Comparison of ENCODE assay signal across 27 cellular contexts in genomic region chr1:11334821-11335220, GRCh38.
"Had no signal": no experiment of that assay in that cellular context is flagged by ENCODE, and none has a peak within 500 bp of the region (broad histone marks: within the 10 kb centered on the region; RNA-seq: fewer than 3 reads in every experiment).

No MANE protein-coding gene starts in this region.

- DNase-seq: activated CD4-positive, alpha-beta T cell treated with anti-CD3 and anti-CD28 coated beads for 36 hours; activated CD4-positive, CD25-positive, alpha-beta regulatory T cell; activated effector memory CD4-positive, alpha-beta T cell treated with Interleukin-2 at 50 U/mL for 16 hours; activated naive CD4-positive, alpha-beta T cell treated with Interleukin-2 at 50 U/mL for 16 hours; activated T-cell treated with anti-CD3 and anti-CD28 coated beads for 4 hours; anterior cingulate cortex; body of pancreas; dorsolateral prefrontal cortex; effector memory CD4-positive, alpha-beta T cell; head of caudate nucleus; hippocampal formation; kidney; left colon; mammary epithelial cell; right lobe of liver; stimulated activated CD4-positive, alpha-beta T cell treated with anti-CD3 and anti-CD28 coated beads, Interleukin-2, amount 100 ng/mL, for 48 hours; stimulated activated naive CD8-positive, alpha-beta T cell treated with anti-CD3 and anti-CD28 coated beads, Interleukin-15, amount 100 ng/mL, for 72 hours; substantia nigra had no signal

- H3K27me3 ChIP-seq: body of pancreas, cardiac muscle cell, dorsolateral prefrontal cortex, right lobe of liver, vagina had no signal

- H3K9me3 Mint-ChIP-seq: mesothelial cell of epicardium; naive B cell; neural crest cell; stimulated activated naive CD8-positive, alpha-beta T cell treated with anti-CD3 and anti-CD28 coated beads, Interleukin-15, amount 100 ng/mL, for 72 hours; type B pancreatic cell had no signal

- H3K36me3 ChIP-seq: cardiac muscle cell, gastroesophageal sphincter, right lobe of liver, vagina had no signal

- H3K4me1 Mint-ChIP-seq: activated CD4-positive, alpha-beta T cell treated with anti-CD3 and anti-CD28 coated beads for 36 hours had no signal

- H3K27ac Mint-ChIP-seq: activated CD4-positive, alpha-beta T cell treated with anti-CD3 and anti-CD28 coated beads for 36 hours; activated naive CD8-positive, alpha-beta T cell; mesothelial cell of epicardium; stimulated activated naive CD8-positive, alpha-beta T cell treated with anti-CD3 and anti-CD28 coated beads, Interleukin-15, amount 100 ng/mL, for 72 hours; type B pancreatic cell had no signal

- H3K4me3 ChIP-seq: body of pancreas, cardiac muscle cell, coronary artery, dorsolateral prefrontal cortex, gastroesophageal sphincter, right lobe of liver, vagina had no signal

- H3K9me3 ChIP-seq: body of pancreas, gastroesophageal sphincter, right lobe of liver, vagina had no signal

- ATAC-seq: activated CD4-positive, alpha-beta T cell treated with anti-CD3 and anti-CD28 coated beads for 36 hours; body of pancreas; gastroesophageal sphincter; left colon; stimulated activated naive CD8-positive, alpha-beta T cell treated with anti-CD3 and anti-CD28 coated beads, Interleukin-15, amount 100 ng/mL, for 72 hours had no signal

- H3K36me3 Mint-ChIP-seq: activated naive CD8-positive, alpha-beta T cell; mesothelial cell of epicardium; naive B cell; type B pancreatic cell had no signal

- H3K27ac ChIP-seq: body of pancreas, cardiac muscle cell, coronary artery, dorsolateral prefrontal cortex, gastroesophageal sphincter, right lobe of liver, vagina had no signal

- H3K4me1 ChIP-seq: right lobe of liver had no signal

- H3K4me3 Mint-ChIP-seq: activated CD4-positive, alpha-beta T cell treated with anti-CD3 and anti-CD28 coated beads for 36 hours; activated naive CD8-positive, alpha-beta T cell; mesothelial cell of epicardium; neural crest cell; stimulated activated naive CD8-positive, alpha-beta T cell treated with anti-CD3 and anti-CD28 coated beads, Interleukin-15, amount 100 ng/mL, for 72 hours had no signal
